ENCODE assay signal across 26 cellular contexts in genomic region chr16:52456368-52456767, GRCh38.
A peak's percentile ranks its signal among the peaks of the same experiment; 100 is the strongest.
DNase-seq lines count a peak whose midpoint lies in the region; ATAC-seq, FAIRE-seq and TF ChIP-seq lines count a peak whose summit lies in the region.
"Had no signal": no experiment of that assay in that cellular context is flagged by ENCODE, and none has a peak within 500 bp of the region (broad histone marks: within the 10 kb centered on the region; RNA-seq: fewer than 3 reads in every experiment).

No MANE protein-coding gene starts in this region.

- H4K5ac ChIP-seq in H9 (ENCODE audit: insufficient read length, low read depth, low read length) = no peak overlapping the region

- no peaks in the 10 kb centered on the region for H3K9me3 Mint-ChIP-seq in H9
- H3K9me3 Mint-ChIP-seq: T-helper 1 cell treated with Interleukin-12 subunit alpha and Interleukin-12 subunit beta and Interleukin-4 antibody, amounts not matched to agents 30 μg/mL and 1 μg/mL, for 36 hours had no signal

- H3K4me1 ChIP-seq in H9 (ENCODE audit: insufficient read depth, low read length) = peaks cover 3% of the 10 kb centered on the region; the same call in 1 of the 2 replicates
- H3K4me1 ChIP-seq: vagina had no signal

- H3T11ph ChIP-seq in H9 (ENCODE audit: low read length) = no peak overlapping the region

- no peaks in the 10 kb centered on the region for H3K9me3 ChIP-seq in H9 (ENCODE audit: control insufficient read depth, low read depth, low read length)
- H3K9me3 ChIP-seq: HAP-1, pancreas, Peyer's patch, SJSA1, vagina had no signal

- DNase-seq in H9 = no peak
- DNase-seq in SK-MEL-5 (ENCODE audit: low read depth, low spot score) = peak; percentile 48
- peak; percentile 8 for DNase-seq in iPS-NIHi11 (ENCODE audit: low spot score)
- peak; percentile 0 for DNase-seq in putamen (ENCODE audit: low spot score)
- DNase-seq in KBM-7 = no peak
- DNase-seq in GM12891 (ENCODE audit: insufficient read length, low spot score) = no peak
- DNase-seq: activated CD4-positive, alpha-beta T cell treated with anti-CD3 and anti-CD28 coated beads for 48 hours; aorta; DMS 273 treated with DMSO at 0.1 percent for 48 hours; effector CD4-positive, alpha-beta T cell; erythroblast; left cardiac atrium; natural killer cell; NCI-H510A; pancreas; Peyer's patch had no signal

- H3K14ac ChIP-seq in H9 (ENCODE audit: insufficient read depth, low read length) = no peak overlapping the region

- no peaks in the 10 kb centered on the region for H3K27me3 Mint-ChIP-seq in H9 (ENCODE audit: low read depth)
- H3K27me3 Mint-ChIP-seq: memory B cell had no signal

- no peak overlapping the region for H3K56ac ChIP-seq in H9 (ENCODE audit: insufficient read length, low read depth, low read length)

- no peaks in the 10 kb centered on the region for H3K79me1 ChIP-seq in H9 (ENCODE audit: insufficient read depth, low read depth, low read length, poor library complexity, severe bottlenecking)

- no peak overlapping the region for H2BK20ac ChIP-seq in H9 (ENCODE audit: low read depth, low read length, poor library complexity, severe bottlenecking)

- no peak overlapping the region for H3K9ac ChIP-seq in H9 (ENCODE audit: extremely low read depth, insufficient read length, low read length)

- H2BK5ac ChIP-seq in H9 (ENCODE audit: insufficient read length, low read length) = no peak overlapping the region

- H4K20me1 ChIP-seq in H9 (ENCODE audit: control insufficient read depth, insufficient read depth, insufficient read length) = no peaks in the 10 kb centered on the region

- TF ChIP-seq CTCF in H9 (conservative IDR thresholded peaks at IDR 0.05) = no peak

- no peak for FAIRE-seq in GM12891 (lab: Jason Lieb, UNC)
- FAIRE-seq: frontal cortex, HTR-8/SVneo, pancreas had no signal

- H4K8ac ChIP-seq in H9 (replicated peaks; ENCODE audit: insufficient read length, low read depth, low read length) = no peak overlapping the region

- WGBS in H9 (ENCODE audit: extremely low coverage, insufficient read length, low lambda C conversion rate) = no CpG with 5 or more reads among the region's 3 CpGs

- no peaks in the 10 kb centered on the region for H3K79me2 ChIP-seq in H9 (ENCODE audit: insufficient read depth, low read length)

- H3K4ac ChIP-seq in H9 (ENCODE audit: low read depth, low read length) = no peak overlapping the region

- H2BK12ac ChIP-seq in H9 (ENCODE audit: insufficient read length, low read depth, low read length) = no peak overlapping the region

- no peak overlapping the region for H2AK5ac ChIP-seq in H9 (ENCODE audit: insufficient read length, low read length)

- no peak overlapping the region for H4K91ac ChIP-seq in H9 (ENCODE audit: insufficient read length, low read depth, low read length)

- peaks cover 8 to 45% (median 27%) of the 10 kb centered on the region in 3 experiments for H3K36me3 Mint-ChIP-seq in H9 (ENCODE audit: insufficient read depth in 1 of 3, low read depth in 3 of 3)
- H3K36me3 Mint-ChIP-seq: activated naive CD4-positive, alpha-beta T cell treated with anti-CD3 and anti-CD28 coated beads, Interleukin-2, amount 50 U/mL, for 72 hours; CD14-positive monocyte; memory B cell; natural killer cell had no signal

- H2AFZ ChIP-seq in H9 (ENCODE audit: low read length) = no peak overlapping the region

- no peak for TF ChIP-seq POLR2A in GM12891 (IDR thresholded peaks at IDR 0.05; ENCODE audit: low read depth, low read length)

- H3K18ac ChIP-seq in H9 (ENCODE audit: insufficient read length, low read depth, low read length) = no peak overlapping the region

- H3K4me1 Mint-ChIP-seq in H9 = peaks cover 54 to 68% of the 10 kb centered on the region in 2 experiments
- H3K4me1 Mint-ChIP-seq: CD14-positive monocyte, memory B cell, natural killer cell had no signal

- in situ Hi-C loops in SK-MEL-5 (cut with HindIII; ENCODE audit: low pct_unique_long_range_greater_than_20kb, low sequenced_read_pairs) (no loop called here), KBM-7 (cut with MboI; ENCODE audit: low pct_unique_long_range_greater_than_20kb, low sequenced_read_pairs) (no loop called here)

- no peak overlapping the region for H3K4me2 ChIP-seq in H9 (ENCODE audit: insufficient read depth, insufficient read length, low read length)

- H3K27ac Mint-ChIP-seq in H9 = peak overlapping the region in 2 of 3 experiments; percentile 80 to 88; a peak in 4 of 7 replicates
- H3K27ac Mint-ChIP-seq: activated naive CD4-positive, alpha-beta T cell treated with anti-CD3 and anti-CD28 coated beads, Interleukin-2, amount 50 U/mL, for 72 hours; CD14-positive monocyte; memory B cell; natural killer cell; T-helper 1 cell treated with Interleukin-12 subunit alpha and Interleukin-12 subunit beta and Interleukin-4 antibody, amounts not matched to agents 30 μg/mL and 1 μg/mL, for 36 hours had no signal

- no peaks in the 10 kb centered on the region for H3K27me3 ChIP-seq in H9 (ENCODE audit: insufficient read depth, low read length)
- H3K27me3 ChIP-seq: pancreas, Peyer's patch, SJSA1, vagina had no signal

- no peak for ATAC-seq in HG02885 (IDR thresholded peaks at IDR 0.05; ENCODE audit: poor library complexity, unreplicated experiment)
- ATAC-seq: activated naive CD4-positive, alpha-beta T cell treated with anti-CD3 and anti-CD28 coated beads, Interleukin-2, amount 50 U/mL, for 72 hours; left cardiac atrium; natural killer cell; pancreas had no signal

- H3K4me3 Mint-ChIP-seq in H9 = no peak overlapping the region
- H3K4me3 Mint-ChIP-seq: CD14-positive monocyte; memory B cell; natural killer cell; T-helper 1 cell treated with Interleukin-12 subunit alpha and Interleukin-12 subunit beta and Interleukin-4 antibody, amounts not matched to agents 30 μg/mL and 1 μg/mL, for 36 hours had no signal

- no peak overlapping the region for H2BK15ac ChIP-seq in H9 (ENCODE audit: low read depth, low read length)

- H3K23me2 ChIP-seq in H9 (ENCODE audit: insufficient read length, low read depth, low read length, poor library complexity, severe bottlenecking) = no peaks in the 10 kb centered on the region

- H2BK120ac ChIP-seq in H9 (ENCODE audit: low read depth, low read length, poor library complexity, severe bottlenecking) = no peak overlapping the region

- H3K23ac ChIP-seq in H9 (ENCODE audit: insufficient read length, low read depth, low read length) = no peak overlapping the region

- no peak overlapping the region for H3K27ac ChIP-seq in H9 (ENCODE audit: insufficient read length, low read depth, low read length)
- H3K27ac ChIP-seq: pancreas, Peyer's patch, SJSA1, vagina had no signal

TF ChIP-seq in GM12891, 5 proteins besides CTCF, POLR2A, EP300 and RAD21:
- TF ChIP-seq TAF1 (IDR thresholded peaks at IDR 0.05; ENCODE audit: low read depth, low read length) (no peak), POLR2AphosphoS5 (IDR thresholded peaks at IDR 0.05; ENCODE audit: low read depth, low read length) (no peak), PAX5 (IDR thresholded peaks at IDR 0.05; ENCODE audit: insufficient read depth, low read length, severe bottlenecking) (no peak)

Comparison
In these comparisons a context has a peak if more than half of its experiments do, and no peak if none do; other contexts are left out.
1. DNase-seq: peak in SK-MEL-5 (single experiment), iPS-NIHi11 (single experiment) and putamen (single experiment); none in H9 (single experiment), KBM-7 (single experiment) and GM12891 (single experiment).